Comparison of ENCODE assay signal across 7 cellular contexts in genomic region chr10:72694476-72695369, GRCh38. TPM values are rescaled to one million over a fixed set of nuclear protein-coding genes. Genes with fewer than 3 reads are reported as not detected.
DNase-seq lines count a peak whose midpoint lies in the region; ATAC-seq, FAIRE-seq and TF ChIP-seq lines count a peak whose summit lies in the region.

No MANE protein-coding gene starts in this region.

- H3K4ac ChIP-seq in mesenchymal stem cell (ENCODE audit: low read depth in 1 of 2, low read length in 2 of 2), result no peak overlapping the region

- H3K4me1 Mint-ChIP-seq in astrocyte (ENCODE audit: low read depth, unreplicated experiment), result peaks cover 16% of the 10 kb centered on the region

- H3K4me3 Mint-ChIP-seq in astrocyte (ENCODE audit: unreplicated experiment), result peak overlapping the region; percentile 55

- H3K9ac ChIP-seq in Karpas-422 (ENCODE audit: low read length) (peak overlapping the region; percentile 92; the same call in 1 of the 2 replicates), astrocyte (ENCODE audit: low read length) (peak overlapping the region; percentile 36), mesenchymal stem cell (ENCODE audit: low read length) (peak overlapping the region; percentile 94)

- peaks cover 7% of the 10 kb centered on the region for H3K79me1 ChIP-seq in mesenchymal stem cell (replicated peaks; ENCODE audit: low read length, poor library complexity, severe bottlenecking)

- H3K4me3 ChIP-seq in Karpas-422 (ENCODE audit: low read length) (peak overlapping the region; percentile 83), astrocyte (ENCODE audit: insufficient read depth, low read depth, low read length) (no peak overlapping the region), mesenchymal stem cell (ENCODE audit: insufficient read depth in 1 of 2, low read depth in 1 of 2, low read length in 2 of 2) (no peak overlapping the region)

- no peak overlapping the region for H2BK12ac ChIP-seq in mesenchymal stem cell (ENCODE audit: low read length in 2 of 2)

- H2BK5ac ChIP-seq in mesenchymal stem cell (ENCODE audit: low read depth, low read length, poor library complexity, severe bottlenecking), result no peak overlapping the region

- H3K9me2 ChIP-seq in Karpas-422 (replicated peaks; ENCODE audit: insufficient read depth, low read length), result no peaks in the 10 kb centered on the region

- no peak overlapping the region for H3K14ac ChIP-seq in mesenchymal stem cell (ENCODE audit: low read length in 2 of 2)

- no peaks in the 10 kb centered on the region for H3K36me3 Mint-ChIP-seq in astrocyte (ENCODE audit: low read depth, unreplicated experiment)

- H3K23ac ChIP-seq in mesenchymal stem cell (ENCODE audit: low read length in 2 of 2), result no peak overlapping the region

- H3K79me2 ChIP-seq in Karpas-422 (ENCODE audit: low read length), result peaks cover 70% of the 10 kb centered on the region
- H3K79me2 ChIP-seq in astrocyte (ENCODE audit: insufficient read depth, low read length), result peaks cover 70% of the 10 kb centered on the region

- H4K91ac ChIP-seq in mesenchymal stem cell (ENCODE audit: low read length), result no peak overlapping the region

- no peak for FAIRE-seq in astrocyte (lab: Jason Lieb, UNC)

- 90% methylated on average over 5 of the region's 6 CpGs for whole genome bisulfite sequencing in mesenchymal stem cell

- no peak overlapping the region for H4K8ac ChIP-seq in mesenchymal stem cell (ENCODE audit: low read length)

- no peaks in the 10 kb centered on the region for H3K27me3 Mint-ChIP-seq in astrocyte (ENCODE audit: low read depth, unreplicated experiment)

- peak; percentile 50 for DNase-seq in EL
- DNase-seq in Karpas-422, result peak; percentile 49
- no peak for DNase-seq in astrocyte (ENCODE audit: low read depth)
- peak; percentile 54 for DNase-seq in mesenchymal stem cell
- DNase-seq in SHP77 (lab: John Stamatoyannopoulos, UW), result no peak

- H3K4me2 ChIP-seq in Karpas-422 (ENCODE audit: low read depth, low read length, poor library complexity, severe bottlenecking) (peak overlapping the region; percentile 76), astrocyte (ENCODE audit: low read length) (peak overlapping the region; percentile 58), mesenchymal stem cell (ENCODE audit: low read length, poor library complexity, severe bottlenecking) (no peak overlapping the region)

- H4K20me1 ChIP-seq in Karpas-422 (ENCODE audit: insufficient read depth, low read depth, low read length) (no peaks in the 10 kb centered on the region), astrocyte (ENCODE audit: insufficient read depth, low read length) (peaks cover 55% of the 10 kb centered on the region)

- no peak overlapping the region for H2BK15ac ChIP-seq in mesenchymal stem cell (ENCODE audit: low read depth, poor library complexity, severe bottlenecking)

- H3K27ac ChIP-seq in Karpas-422 (ENCODE audit: low read length) (peak overlapping the region; percentile 21; the same call in 1 of the 2 replicates), astrocyte (ENCODE audit: low read depth, low read length) (no peak overlapping the region), mesenchymal stem cell (ENCODE audit: low read length, poor library complexity, severe bottlenecking) (no peak overlapping the region)

- TF ChIP-seq CTCF in astrocyte (IDR thresholded peaks at IDR 0.05; ENCODE audit: insufficient read depth, low read depth, low read length), result peak; percentile 39

- no peak overlapping the region for H3K18ac ChIP-seq in mesenchymal stem cell (ENCODE audit: low read depth in 1 of 2, low read length in 2 of 2)

- no peaks in the 10 kb centered on the region for H3K9me3 Mint-ChIP-seq in astrocyte (ENCODE audit: unreplicated experiment)

- H2BK120ac ChIP-seq in mesenchymal stem cell (ENCODE audit: low read depth, low read length), result no peak overlapping the region

- H3K27me3 ChIP-seq in Karpas-422 (ENCODE audit: low read length) (no peaks in the 10 kb centered on the region), astrocyte (ENCODE audit: insufficient read depth, low read length) (no peaks in the 10 kb centered on the region), mesenchymal stem cell (ENCODE audit: control insufficient read depth in 1 of 2, insufficient read depth in 1 of 2, low read length in 2 of 2) (no peaks in the 10 kb centered on the region)

- H3K36me3 ChIP-seq in Karpas-422 (ENCODE audit: insufficient read depth, low read length) (no peaks in the 10 kb centered on the region), astrocyte (ENCODE audit: insufficient read depth, low read length) (no peaks in the 10 kb centered on the region), mesenchymal stem cell (ENCODE audit: control insufficient read depth in 1 of 2, insufficient read depth in 2 of 2, low read depth in 1 of 2, low read length in 2 of 2) (no peaks in the 10 kb centered on the region)

- H3K9me3 ChIP-seq in Karpas-422 (ENCODE audit: low read length) (no peaks in the 10 kb centered on the region), astrocyte (ENCODE audit: insufficient read depth, low read depth, low read length) (no peaks in the 10 kb centered on the region), mesenchymal stem cell (ENCODE audit: control insufficient read depth, low read length) (no peaks in the 10 kb centered on the region)

- ATAC-seq in HG02678 (IDR thresholded peaks at IDR 0.05; ENCODE audit: unreplicated experiment), result no peak
- ATAC-seq in GM19452 (IDR thresholded peaks at IDR 0.05; ENCODE audit: unreplicated experiment), result no peak

- no peak overlapping the region for H3K27ac Mint-ChIP-seq in astrocyte (ENCODE audit: unreplicated experiment)

- H3K4me1 ChIP-seq in Karpas-422 (ENCODE audit: low read length) (peaks cover 33% of the 10 kb centered on the region), astrocyte (ENCODE audit: insufficient read depth, low read length) (peaks cover 23% of the 10 kb centered on the region), mesenchymal stem cell (ENCODE audit: control insufficient read depth, insufficient read depth, low read depth, low read length) (peaks cover 5% of the 10 kb centered on the region)

- no peak overlapping the region for H2AK5ac ChIP-seq in mesenchymal stem cell (ENCODE audit: low read length, severe bottlenecking)

- H2AFZ ChIP-seq in Karpas-422 (ENCODE audit: low read length) (no peak overlapping the region), astrocyte (ENCODE audit: low read depth, low read length) (no peak overlapping the region), mesenchymal stem cell (ENCODE audit: low read depth, low read length) (no peak overlapping the region)

RNA-seq across cellular contexts. Expression of gene MCU, which starts 2.8 kb away (rescaled TPM):
- total RNA-seq in Karpas-422 (2014; rRNA removed; shearing (Covaris generic); ENCODE audit: low replicate concordance), result 16.2 and 41.3 TPM in 2 replicates
- total RNA-seq in astrocyte, result 29.3 and 31.8 TPM in 2 replicates
- polyA plus RNA-seq in mesenchymal stem cell (2013, experiment 1 of 2), result 17.3 TPM
- 17.6 TPM for polyA plus RNA-seq in mesenchymal stem cell (2013, experiment 2 of 2)

Comparison
In these comparisons a context has a peak if more than half of its experiments do, and no peak if none do; other contexts are left out.
1. DNase-seq: peak in EL (single experiment), Karpas-422 (single experiment) and mesenchymal stem cell (single experiment); none in astrocyte (single experiment) and SHP77 (0 of 2).
2. H3K9ac ChIP-seq: peak in every context shown above with its lines; median percentile 94 in mesenchymal stem cell; 92 in Karpas-422; 36 in astrocyte.